9 cellular contexts compared by ENCODE assay signal in the genomic region with DNA sequence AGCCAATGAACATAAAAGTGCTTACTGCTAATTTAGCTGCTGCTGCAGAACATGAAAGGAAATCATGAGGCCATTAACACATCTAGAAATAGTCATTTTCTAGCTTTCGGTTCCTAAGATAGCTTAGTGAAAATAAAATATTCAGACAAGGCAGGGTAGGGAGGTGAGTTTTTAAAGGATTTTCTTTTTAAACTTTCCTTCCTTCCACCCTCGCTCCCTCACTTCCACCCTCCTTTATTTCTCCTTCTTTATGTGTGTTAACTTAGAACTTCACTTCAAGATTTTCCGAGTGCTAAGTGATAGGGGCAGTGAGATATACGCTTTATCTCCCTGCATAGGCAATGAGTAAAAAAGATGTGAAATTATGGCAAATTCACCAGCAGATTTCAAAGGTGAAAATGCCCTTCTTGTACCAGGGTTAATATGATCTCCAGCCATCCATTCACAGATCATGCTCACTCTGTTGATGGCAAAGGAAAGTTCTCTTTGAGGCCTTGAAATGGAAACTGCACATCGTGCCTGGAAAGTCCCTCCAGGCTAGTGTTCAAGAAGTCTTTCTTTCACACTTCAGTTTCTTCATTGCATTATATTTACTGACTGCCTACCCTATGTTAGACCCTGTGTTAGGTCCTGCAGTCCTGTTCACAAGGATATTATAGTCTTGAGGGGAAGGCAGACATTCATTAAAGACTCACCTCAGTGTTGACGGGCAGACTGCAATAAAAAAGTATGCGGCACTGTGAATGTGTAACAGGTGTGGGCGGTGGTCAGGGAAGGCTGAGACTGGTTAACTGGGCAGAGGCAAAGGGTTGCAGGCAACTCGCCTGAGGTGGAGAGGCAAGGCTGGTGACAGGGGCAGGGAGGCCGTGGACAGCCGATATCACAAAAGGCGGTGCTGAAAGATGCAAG.
A peak's percentile ranks its signal among the peaks of the same experiment; 100 is the strongest.
DNase-seq lines count a peak whose midpoint lies in the region; ATAC-seq lines count a peak whose summit lies in the region.
"Had no signal": no experiment of that assay in that cellular context is flagged by ENCODE, and none has a peak within 500 bp of the region (broad histone marks: within the 10 kb centered on the region; RNA-seq: fewer than 3 reads in every experiment).

No MANE protein-coding gene starts in this region.

- DNase-seq in activated CD4-positive, alpha-beta T cell treated with anti-CD3 and anti-CD28 coated beads for 4 hours = peak; percentile 37 to 41
- peak; percentile 24 to 46 for DNase-seq in stimulated activated CD4-positive, alpha-beta T cell treated with anti-CD3 and anti-CD28 coated beads, Interleukin-2, amount 100 ng/mL, for 24 hours
- DNase-seq in SHP77 (lab: John Stamatoyannopoulos, UW) (no peak), NCI-H1930 (lab: John Stamatoyannopoulos, UW) (no peak), amniotic stem cell (lab: John Stamatoyannopoulos, UW) (no peak), posterior cingulate gyrus (no peak)
- DNase-seq: HFFc6 had no signal

- intact Hi-C loops in posterior cingulate gyrus (cut with DNase I) = no loop called here

- ATAC-seq in GM19025 (IDR thresholded peaks at IDR 0.05; ENCODE audit: low read depth, unreplicated experiment) = peak; percentile 81
- peak; percentile 87 for ATAC-seq in HG02798 (IDR thresholded peaks at IDR 0.05; ENCODE audit: poor library complexity, unreplicated experiment)

Comparison
In these comparisons a context has a peak if more than half of its experiments do, and no peak if none do; other contexts are left out.
1. DNase-seq: peak in activated CD4-positive, alpha-beta T cell treated with anti-CD3 and anti-CD28 coated beads for 4 hours (2 of 2) and stimulated activated CD4-positive, alpha-beta T cell treated with anti-CD3 and anti-CD28 coated beads, Interleukin-2, amount 100 ng/mL, for 24 hours (2 of 2); none in SHP77 (0 of 2), NCI-H1930 (0 of 2), amniotic stem cell (single experiment) and posterior cingulate gyrus (0 of 10).